In genomic region chr19:40421993-40422392, GRCh38 we compare ENCODE assay signal across 6 cellular contexts. TPM values are rescaled to one million over a fixed set of nuclear protein-coding genes. Genes with fewer than 3 reads are reported as not detected.
DNase-seq lines count a peak whose midpoint lies in the region; ATAC-seq, FAIRE-seq and TF ChIP-seq lines count a peak whose summit lies in the region.
"Not testable (repeated sequence)": the region's sequence is repeated elsewhere in the genome, so short reads cannot be mapped to it uniquely, and the experiment has no call there.

No MANE protein-coding gene starts in this region.

- TF ChIP-seq EP300 in GM12878 (IDR thresholded peaks at IDR 0.05; ENCODE audit: borderline replicate concordance in 1 of 2, control insufficient read depth in 1 of 2, low read depth in 2 of 2, low read length in 2 of 2) = not testable (repeated sequence)

- intact Hi-C loops in Caco-2 (cut with micrococcal nuclease; ENCODE audit: unreplicated experiment) (loop anchor here (1.0 to 2.0 kb wide), 3 partner anchors 17 to 73 kb away; partner anchors contain the start of genes C19orf47 and PLD3), GM12878 (cut with micrococcal nuclease; ENCODE audit: unreplicated experiment) (loop anchor here (1.0 kb wide), 1 partner anchor 22 kb away; the partner anchor contains the start of gene SERTAD3)
- intact Hi-C loops in testis (cut with DNase I; ENCODE audit: low total_unique reads) = not testable (repeated sequence)

- H3K9me3 Mint-ChIP-seq in Caco-2 (ENCODE audit: unreplicated experiment); nephron progenitor cell: not testable (repeated sequence)

- peaks cover 27% of the 10 kb centered on the region for H3K79me2 ChIP-seq in GM12878 (ENCODE audit: control insufficient read depth, insufficient read depth, low read length)

- H3K9me3 ChIP-seq in Caco-2; GM12878 (replicated peaks; ENCODE audit: control insufficient read depth, insufficient read depth, low read length); cardiac muscle cell (ENCODE audit: low read depth); testis: not testable (repeated sequence)

- H3K4me2 ChIP-seq in GM12878 (ENCODE audit: control insufficient read depth, insufficient read depth) = not testable (repeated sequence)

- H3K4me1 Mint-ChIP-seq in Caco-2 (ENCODE audit: low read depth, unreplicated experiment) (peaks cover 12% of the 10 kb centered on the region), nephron progenitor cell (peaks cover 52% of the 10 kb centered on the region)

- CTCF ChIA-PET in Caco-2 (lab: Charles Lee) = interaction anchor here (1.8 to 2.6 kb wide), 3 partner anchors 12 to 182 kb away, joined by 8 to 24 read pairs (median 16); partner anchors contain the start of gene BLVRB
- CTCF ChIA-PET in GM12878 (lab: Yijun Ruan, JAX) = interaction anchor here (0.6 to 7.1 kb wide), 6 partner anchors 12 to 108 kb away, joined by 3 to 67 read pairs (median 24); partner anchors contain the start of genes BLVRB and SERTAD3

- not testable (repeated sequence) for TF ChIP-seq POLR2A in GM12878 (IDR thresholded peaks at IDR 0.05; ENCODE audit: low read depth, low read length); testis (IDR thresholded peaks at IDR 0.05)

- RAD21 ChIA-PET in GM12878 (lab: Charles Lee; ENCODE audit: unreplicated experiment) = interaction anchor here (1.3 to 2.7 kb wide), 7 partner anchors 11 to 73 kb away, joined by 3 to 35 read pairs (median 12); partner anchors contain the start of genes BLVRB, PLD3 and SERTAD3

- DNase-seq in Caco-2; GM12878 (ENCODE audit: low read depth, low spot score); cardiac muscle cell (ENCODE audit: low read depth in 1 of 2, low spot score in 1 of 2); nephron progenitor cell; testis: not testable (repeated sequence)

- H3K4me1 ChIP-seq in Caco-2; GM12878 (ENCODE audit: control insufficient read depth, insufficient read depth, low read length): not testable (repeated sequence)
- H3K4me1 ChIP-seq in cardiac muscle cell (ENCODE audit: low read depth) (peaks cover 22% of the 10 kb centered on the region), testis (peaks cover 23% of the 10 kb centered on the region)

- WGBS in GM12878 (ENCODE audit: insufficient coverage, insufficient replicate concordance, low lambda C conversion rate, missing lambda C conversion rate) = 98% methylated on average over 9 of the region's 9 CpGs
- 65 to 72% methylated on average over 9 of the region's 9 CpGs for WGBS in testis, 2 donors

- not testable (repeated sequence) for H3K36me3 ChIP-seq in Caco-2 (ENCODE audit: control insufficient read depth, insufficient read depth, low read length); GM12878 (ENCODE audit: control insufficient read depth in 2 of 2, insufficient read depth in 2 of 2, low read length in 1 of 2); cardiac muscle cell; testis (ENCODE audit: low read depth, missing control alignments)

- not testable (repeated sequence) for H4K20me1 ChIP-seq in GM12878 (ENCODE audit: control insufficient read depth, insufficient read depth)

- H3K27ac Mint-ChIP-seq in Caco-2 (ENCODE audit: unreplicated experiment) (peak overlapping the region; percentile 92), nephron progenitor cell (peak overlapping the region; percentile 90)

- H3K27me3 Mint-ChIP-seq in Caco-2 (ENCODE audit: insufficient read depth, unreplicated experiment); nephron progenitor cell (ENCODE audit: low read depth, poor library complexity): not testable (repeated sequence)

- H2AFZ ChIP-seq in GM12878 (ENCODE audit: control insufficient read depth, low read depth, low read length) = not testable (repeated sequence)

- not testable (repeated sequence) for BruUV-seq in Caco-2 (replicated peaks; lab: Mats Ljungman, UMichigan); GM12878 (replicated peaks; lab: Mats Ljungman, UMichigan)

- H3K27me3 ChIP-seq in Caco-2 (replicated peaks; ENCODE audit: control insufficient read depth, insufficient read depth, low read length); GM12878 (replicated peaks in 1 of 2; ENCODE audit: control insufficient read depth in 2 of 2, insufficient read depth in 2 of 2, low read length in 1 of 2); cardiac muscle cell; testis: not testable (repeated sequence)

- not testable (repeated sequence) for ATAC-seq in GM12878

- 0 out of 2 replicates have a peak overlapping the region, but pooled peaks have one; percentile 77 for H3K9ac ChIP-seq in GM12878 (ENCODE audit: control insufficient read depth, insufficient read depth, low read length)

- POLR2A ChIA-PET in Caco-2 (lab: Charles Lee) (interaction anchor here (1.2 to 1.9 kb wide), 4 partner anchors 21 to 117 kb away, joined by 11 to 45 read pairs (median 14); partner anchors contain the start of gene BLVRB), GM12878 (lab: Charles Lee) (interaction anchor here (0.7 to 5.5 kb wide), 6 partner anchors 9 to 73 kb away, joined by 3 to 55 read pairs (median 6); partner anchors contain the start of genes C19orf47, PLD3 and SERTAD3)

- not testable (repeated sequence) for TF ChIP-seq RAD21 in GM12878 (IDR thresholded peaks at IDR 0.05; ENCODE audit: insufficient read depth, low read depth, low read length)

- not testable (repeated sequence) for TF ChIP-seq CTCF in Caco-2 (IDR thresholded peaks at IDR 0.05; ENCODE audit: insufficient read depth in 1 of 2, low read depth in 1 of 2, low read length in 1 of 2, severe bottlenecking in 1 of 2, unreplicated experiment in 1 of 2); VCaP (conservative IDR thresholded peaks at IDR 0.05); GM12878 (IDR thresholded peaks at IDR 0.05 in 2 of 3, conservative IDR thresholded peaks at IDR 0.05 in 1 of 3; ENCODE audit: control insufficient read depth in 2 of 3, extremely low read depth in 1 of 3, insufficient read depth in 1 of 3, low read depth in 3 of 3, low read length in 3 of 3); cardiac muscle cell (IDR thresholded peaks at IDR 0.05; ENCODE audit: low read depth, low read length); nephron progenitor cell (IDR thresholded peaks at IDR 0.05); testis (IDR thresholded peaks at IDR 0.05)

- SMC1A ChIA-PET in GM12878 (lab: Charles Lee; ENCODE audit: uncharacterized antibody, unreplicated experiment) = interaction anchor here (1.1 to 2.3 kb wide), 6 partner anchors 10 to 117 kb away, joined by 3 to 35 read pairs (median 9); partner anchors contain the start of gene SERTAD3

- peak overlapping the region; percentile 95 for H3K27ac ChIP-seq in VCaP
- H3K27ac ChIP-seq in GM12878 (ENCODE audit: control insufficient read depth, insufficient read depth) = not testable (repeated sequence)
- peak overlapping the region; percentile 96 for H3K27ac ChIP-seq in cardiac muscle cell
- peak overlapping the region; percentile 92 to 94 for H3K27ac ChIP-seq in testis

- not testable (repeated sequence) for FAIRE-seq in GM12878 (lab: Jason Lieb, UNC)

- peaks cover 25% of the 10 kb centered on the region for H3K36me3 Mint-ChIP-seq in Caco-2 (ENCODE audit: insufficient read depth, unreplicated experiment)
- H3K36me3 Mint-ChIP-seq in nephron progenitor cell (ENCODE audit: low read depth) = not testable (repeated sequence)

- H3K4me3 ChIP-seq in Caco-2 (ENCODE audit: low read depth, low read length); GM12878; cardiac muscle cell; testis: not testable (repeated sequence)

- H3K4me3 Mint-ChIP-seq in Caco-2 (ENCODE audit: unreplicated experiment) = not testable (repeated sequence)
- peak overlapping the region; percentile 79 for H3K4me3 Mint-ChIP-seq in nephron progenitor cell

- in situ Hi-C loops in GM12878 (cut with MboI) = not testable (repeated sequence)

RNA-seq across cellular contexts. Expression of gene SERTAD1, which starts 3.8 kb away (rescaled TPM):
- 7.7 and 8.6 TPM in 2 replicates for total RNA-seq in Caco-2 (2022)
- total RNA-seq in GM12878 (2013; cell fraction: nucleolus; rRNA removed) = 3.5 and 3.7 TPM in 2 replicates
- total RNA-seq in GM12878 (2014; rRNA removed) = 12.2 and 12.9 TPM in 2 replicates
- 4.0 and 4.5 TPM in 2 replicates for total RNA-seq in GM12878 (2014; rRNA removed; fragmentation: Illumina TruSeq; extraction: Trizol)
- total RNA-seq in GM12878 (2021) = 10.4 and 10.7 TPM in 2 replicates
- polyA plus RNA-seq in GM12878 (2011; ENCODE audit: low read depth) = 4.4 TPM
- 3.8 and 6.5 TPM in 2 replicates for polyA plus RNA-seq in GM12878 (2011; rRNA removed)
- polyA plus RNA-seq in GM12878 (2011; cell fraction: cytosol; rRNA removed) = 9.8 and 14.0 TPM in 2 replicates
- 9.6 and 11.2 TPM in 2 replicates for polyA plus RNA-seq in GM12878 (2011; cell fraction: nucleus; rRNA removed)
- 8.4 and 12.0 TPM in 2 replicates for polyA plus RNA-seq in GM12878 (2012)
- polyA plus RNA-seq in GM12878 (2014; fragmentation: Illumina TruSeq; extraction: Trizol) = 0.89 and 2.6 TPM in 2 replicates
- 1 to 10 TPM in 1 of 2 experiments, under 1 TPM in 1; 0.23 to 1.6 TPM for polyA plus RNA-seq in GM12878 (2014; fragmentation: Nextera tagmentation; extraction: Ambion mirVana)
- polyA plus RNA-seq in GM12878 (2014; rRNA removed) = 9.5 and 12.9 TPM in 2 replicates
- polyA plus RNA-seq in GM12878 (2016; fragmentation: Nextera tagmentation; extraction: Ambion mirVana) = 10 to 100 TPM; 12.5 to 14.2 TPM
- 1.9 and 4.7 TPM in 2 replicates for polyA minus RNA-seq in GM12878 (2011; rRNA and poly(A)+ RNA removed)
- 2.4 TPM in 2 replicates for polyA minus RNA-seq in GM12878 (2011; cell fraction: cytosol; rRNA and poly(A)+ RNA removed)
- polyA minus RNA-seq in GM12878 (2011; cell fraction: nucleus; rRNA and poly(A)+ RNA removed) = 3.4 and 5.7 TPM in 2 replicates
- total RNA-seq in cardiac muscle cell = 14.4 and 18.8 TPM in 2 replicates
- polyA plus RNA-seq in cardiac muscle cell = 18.2 and 19.5 TPM in 2 replicates
- 10 to 100 TPM in 1 of 2 donors, 1 to 10 TPM in 1; 8.6 to 10.9 TPM for total RNA-seq in testis
- polyA plus RNA-seq in testis (ENCODE audit: insufficient read depth, low read depth, low replicate concordance) = 8.3 TPM

RNA-seq across cellular contexts. Expression of gene PRX, which starts 8.8 kb away (rescaled TPM):
- 2.5 TPM in 2 replicates for total RNA-seq in Caco-2 (2022)
- 1.8 TPM in 2 replicates for total RNA-seq in GM12878 (2013; cell fraction: nucleolus; rRNA removed)
- 0.98 and 1.1 TPM in 2 replicates for total RNA-seq in GM12878 (2014; rRNA removed)
- 0.54 and 0.69 TPM in 2 replicates for total RNA-seq in GM12878 (2014; rRNA removed; fragmentation: Illumina TruSeq; extraction: Trizol)
- 1.2 and 1.3 TPM in 2 replicates for total RNA-seq in GM12878 (2021)
- polyA plus RNA-seq in GM12878 (2011; ENCODE audit: low read depth) = 0.51 TPM
- polyA plus RNA-seq in GM12878 (2011; rRNA removed) = 0.45 and 0.71 TPM in 2 replicates
- polyA plus RNA-seq in GM12878 (2011; cell fraction: cytosol; rRNA removed) = 0.88 and 0.97 TPM in 2 replicates
- polyA plus RNA-seq in GM12878 (2011; cell fraction: nucleus; rRNA removed) = 0.78 and 1.2 TPM in 2 replicates
- polyA plus RNA-seq in GM12878 (2012) = 1.2 and 1.3 TPM in 2 replicates
- polyA plus RNA-seq in GM12878 (2014; fragmentation: Illumina TruSeq; extraction: Trizol) = 0.27 and 0.50 TPM in 2 replicates
- polyA plus RNA-seq in GM12878 (2014; fragmentation: Nextera tagmentation; extraction: Ambion mirVana) = under 1 TPM in 1 of 2 experiments, not detected in 1; 0.02 TPM
- polyA plus RNA-seq in GM12878 (2014; rRNA removed) = 1.1 and 1.4 TPM in 2 replicates
- polyA plus RNA-seq in GM12878 (2016; fragmentation: Nextera tagmentation; extraction: Ambion mirVana) = under 1 TPM; 0.12 to 0.29 TPM
- 0.22 and 1.0 TPM in 2 replicates for polyA minus RNA-seq in GM12878 (2011; rRNA and poly(A)+ RNA removed)
- polyA minus RNA-seq in GM12878 (2011; cell fraction: cytosol; rRNA and poly(A)+ RNA removed) = 0.27 TPM in 1 of 2 replicates, not detected in the other
- polyA minus RNA-seq in GM12878 (2011; cell fraction: nucleus; rRNA and poly(A)+ RNA removed) = 0.24 and 0.38 TPM in 2 replicates
- total RNA-seq in cardiac muscle cell = 4.3 and 9.1 TPM in 2 replicates
- polyA plus RNA-seq in cardiac muscle cell = 2.3 and 4.1 TPM in 2 replicates
- total RNA-seq in testis = 1 to 10 TPM; 4.9 to 5.1 TPM
- 3.6 TPM for polyA plus RNA-seq in testis (ENCODE audit: insufficient read depth, low read depth, low replicate concordance)

RNA-seq across cellular contexts. Expression of gene SERTAD3, which starts 22.1 kb away (rescaled TPM):
- 45.2 and 52.2 TPM in 2 replicates for total RNA-seq in Caco-2 (2022)
- total RNA-seq in GM12878 (2013; cell fraction: nucleolus; rRNA removed) = 6.7 and 7.3 TPM in 2 replicates
- 14.4 and 16.7 TPM in 2 replicates for total RNA-seq in GM12878 (2014; rRNA removed)
- 12.4 and 13.6 TPM in 2 replicates for total RNA-seq in GM12878 (2014; rRNA removed; fragmentation: Illumina TruSeq; extraction: Trizol)
- total RNA-seq in GM12878 (2021) = 19.3 and 22.4 TPM in 2 replicates
- 7.0 TPM for polyA plus RNA-seq in GM12878 (2011; ENCODE audit: low read depth)
- 10.0 and 12.9 TPM in 2 replicates for polyA plus RNA-seq in GM12878 (2011; rRNA removed)
- 12.1 and 13.4 TPM in 2 replicates for polyA plus RNA-seq in GM12878 (2011; cell fraction: cytosol; rRNA removed)
- 10.8 and 11.0 TPM in 2 replicates for polyA plus RNA-seq in GM12878 (2011; cell fraction: nucleus; rRNA removed)
- 11.3 TPM in 2 replicates for polyA plus RNA-seq in GM12878 (2012)
- 7.4 and 9.5 TPM in 2 replicates for polyA plus RNA-seq in GM12878 (2014; fragmentation: Illumina TruSeq; extraction: Trizol)
- 1 to 10 TPM; 4.2 to 8.4 TPM for polyA plus RNA-seq in GM12878 (2014; fragmentation: Nextera tagmentation; extraction: Ambion mirVana)
- 13.8 and 16.2 TPM in 2 replicates for polyA plus RNA-seq in GM12878 (2014; rRNA removed)
- 10 to 100 TPM; 13.9 to 17.4 TPM for polyA plus RNA-seq in GM12878 (2016; fragmentation: Nextera tagmentation; extraction: Ambion mirVana)
- polyA minus RNA-seq in GM12878 (2011; rRNA and poly(A)+ RNA removed) = 11.6 and 22.9 TPM in 2 replicates
- 12.4 and 13.5 TPM in 2 replicates for polyA minus RNA-seq in GM12878 (2011; cell fraction: cytosol; rRNA and poly(A)+ RNA removed)
- polyA minus RNA-seq in GM12878 (2011; cell fraction: nucleus; rRNA and poly(A)+ RNA removed) = 4.2 and 7.0 TPM in 2 replicates
- total RNA-seq in cardiac muscle cell = 44.4 and 58.6 TPM in 2 replicates
- 66.2 and 73.8 TPM in 2 replicates for polyA plus RNA-seq in cardiac muscle cell
- 10 to 100 TPM; 24.3 to 33.9 TPM for total RNA-seq in testis
- polyA plus RNA-seq in testis (ENCODE audit: insufficient read depth, low read depth, low replicate concordance) = 22.4 TPM

RNA-seq across cellular contexts. Expression of gene HIPK4, which starts 32.0 kb away (rescaled TPM):
- total RNA-seq in Caco-2 (2022) (not detected in 2 replicates), GM12878 (2014; rRNA removed) (not detected in 2 replicates), GM12878 (2014; rRNA removed; fragmentation: Illumina TruSeq; extraction: Trizol) (not detected in 2 replicates), GM12878 (2021) (0.13 TPM in 1 of 2 replicates, not detected in the other), cardiac muscle cell (0.12 and 0.18 TPM in 2 replicates), testis (10 to 100 TPM; 13.7 to 30.3 TPM)
- total RNA-seq in GM12878 (2013; cell fraction: nucleolus; rRNA removed) = not detected in 2 replicates
- not detected for polyA plus RNA-seq in GM12878 (2011; ENCODE audit: low read depth)
- polyA plus RNA-seq in GM12878 (2011; rRNA removed) (not detected in 2 replicates), GM12878 (2014; fragmentation: Illumina TruSeq; extraction: Trizol) (not detected in 2 replicates), GM12878 (2014; fragmentation: Nextera tagmentation; extraction: Ambion mirVana) (not detected), GM12878 (2014; rRNA removed) (not detected in 2 replicates), GM12878 (2016; fragmentation: Nextera tagmentation; extraction: Ambion mirVana) (under 1 TPM; 0.07 to 0.08 TPM), cardiac muscle cell (0.14 and 1.7 TPM in 2 replicates), testis (ENCODE audit: insufficient read depth, low read depth, low replicate concordance) (32.8 TPM)
- polyA plus RNA-seq in GM12878 (2011; cell fraction: cytosol; rRNA removed) = not detected in 2 replicates
- polyA plus RNA-seq in GM12878 (2011; cell fraction: nucleus; rRNA removed) = not detected in 2 replicates
- 0.04 and 0.05 TPM in 2 replicates for polyA plus RNA-seq in GM12878 (2012)
- not detected in 2 replicates for polyA minus RNA-seq in GM12878 (2011; rRNA and poly(A)+ RNA removed)
- polyA minus RNA-seq in GM12878 (2011; cell fraction: cytosol; rRNA and poly(A)+ RNA removed) = not detected in 2 replicates
- not detected in 2 replicates for polyA minus RNA-seq in GM12878 (2011; cell fraction: nucleus; rRNA and poly(A)+ RNA removed)

RNA-seq across cellular contexts. Expression of gene BLVRB, which starts 43.6 kb away (rescaled TPM):
- total RNA-seq in Caco-2 (2022) (75.2 and 101 TPM in 2 replicates), GM12878 (2014; rRNA removed) (47.5 and 48.3 TPM in 2 replicates), GM12878 (2014; rRNA removed; fragmentation: Illumina TruSeq; extraction: Trizol) (21.2 and 21.7 TPM in 2 replicates), GM12878 (2021) (30.0 and 31.6 TPM in 2 replicates), cardiac muscle cell (56.7 and 93.8 TPM in 2 replicates), testis (10 to 100 TPM; 25.0 to 43.3 TPM)
- 4.3 and 4.8 TPM in 2 replicates for total RNA-seq in GM12878 (2013; cell fraction: nucleolus; rRNA removed)
- 11.0 TPM for polyA plus RNA-seq in GM12878 (2011; ENCODE audit: low read depth)
- polyA plus RNA-seq in GM12878 (2011; rRNA removed) (10.9 and 23.9 TPM in 2 replicates), GM12878 (2014; fragmentation: Illumina TruSeq; extraction: Trizol) (2.5 and 11.3 TPM in 2 replicates), GM12878 (2014; fragmentation: Nextera tagmentation; extraction: Ambion mirVana) (10 to 100 TPM in 1 of 2 experiments, 1 to 10 TPM in 1; 6.3 to 16.3 TPM), GM12878 (2014; rRNA removed) (53.3 and 58.1 TPM in 2 replicates), GM12878 (2016; fragmentation: Nextera tagmentation; extraction: Ambion mirVana) (10 to 100 TPM; 38.9 to 42.7 TPM), cardiac muscle cell (61.5 and 77.0 TPM in 2 replicates), testis (ENCODE audit: insufficient read depth, low read depth, low replicate concordance) (36.8 TPM)
- 56.6 and 61.9 TPM in 2 replicates for polyA plus RNA-seq in GM12878 (2011; cell fraction: cytosol; rRNA removed)
- 23.4 and 36.2 TPM in 2 replicates for polyA plus RNA-seq in GM12878 (2011; cell fraction: nucleus; rRNA removed)
- polyA plus RNA-seq in GM12878 (2012) = 30.3 and 49.5 TPM in 2 replicates
- polyA minus RNA-seq in GM12878 (2011; rRNA and poly(A)+ RNA removed) = 14.0 and 17.2 TPM in 2 replicates
- 44.1 and 48.3 TPM in 2 replicates for polyA minus RNA-seq in GM12878 (2011; cell fraction: cytosol; rRNA and poly(A)+ RNA removed)
- polyA minus RNA-seq in GM12878 (2011; cell fraction: nucleus; rRNA and poly(A)+ RNA removed) = 5.6 and 10.3 TPM in 2 replicates
